In genomic region chr9:37198034-37198718, GRCh38 we compare ENCODE assay signal across 12 cellular contexts.
DNase-seq lines count a peak whose midpoint lies in the region; ATAC-seq and TF ChIP-seq lines count a peak whose summit lies in the region.
"Had no signal": no experiment of that assay in that cellular context is flagged by ENCODE, and none has a peak within 500 bp of the region (broad histone marks: within the 10 kb centered on the region; RNA-seq: fewer than 3 reads in every experiment).

No MANE protein-coding gene starts in this region.

- intact Hi-C loops in CD8-positive, alpha-beta T cell (cut with DNase I, micrococcal nuclease): loop anchor here (5.0 to 10.0 kb wide), 2 partner anchors 36 to 203 kb away; no protein-coding TSS in a partner anchor

- TF ChIP-seq CTCF in CD8-positive, alpha-beta T cell (IDR thresholded peaks at IDR 0.05): no peak
- no peak for TF ChIP-seq CTCF in foreskin keratinocyte (conservative IDR thresholded peaks at IDR 0.05)

- no peaks in the 10 kb centered on the region for H3K9me3 ChIP-seq in CD8-positive, alpha-beta T cell (ENCODE audit: low read length)

- no peaks in the 10 kb centered on the region for H3K36me3 ChIP-seq in CD8-positive, alpha-beta T cell (ENCODE audit: insufficient read depth, low read length)

- H3K4me1 ChIP-seq in CD8-positive, alpha-beta T cell (ENCODE audit: insufficient read depth, low read length): peaks cover 16% of the 10 kb centered on the region
- peaks cover 27% of the 10 kb centered on the region for H3K4me1 ChIP-seq in foreskin keratinocyte

- no peaks in the 10 kb centered on the region for H3K27me3 ChIP-seq in CD8-positive, alpha-beta T cell (ENCODE audit: insufficient read depth, low read length)
- no peaks in the 10 kb centered on the region for H3K27me3 ChIP-seq in foreskin keratinocyte

- ATAC-seq in CD8-positive, alpha-beta T cell: no peak
- ATAC-seq in HG02678 (IDR thresholded peaks at IDR 0.05; ENCODE audit: unreplicated experiment): peak; percentile 8
- no peak for ATAC-seq in foreskin keratinocyte
- ATAC-seq in GM18861 (IDR thresholded peaks at IDR 0.05; ENCODE audit: unreplicated experiment): no peak
- ATAC-seq: left lobe of liver had no signal

- DNase-seq in CD8-positive, alpha-beta T cell: no peak
- DNase-seq in SKM-1 treated with dmso at 0.1 percent for 144 hours (lab: John Stamatoyannopoulos, UW; ENCODE audit: unreplicated experiment) (peak; percentile 61), foreskin keratinocyte (no peak), NCI-H446 treated with DMSO at 0.1 percent for 48 hours (lab: John Stamatoyannopoulos, UW) (no peak), NCI-H69 (lab: John Stamatoyannopoulos, UW) (no peak), ecto neural progenitor cell (ENCODE audit: low spot score) (no peak)
- DNase-seq: activated naive CD8-positive, alpha-beta T cell treated with anti-CD3 and anti-CD28 coated beads, Interleukin-2, amount 10 ng/mL, durations not matched to agents 7 days and 5 days; DMS79 treated with DMSO at 0.1 percent for 48 hours; nucleus accumbens had no signal

- H3K27me3 Mint-ChIP-seq in CD8-positive, alpha-beta T cell (ENCODE audit: low read depth): no peaks in the 10 kb centered on the region
- H3K27me3 Mint-ChIP-seq: activated naive CD8-positive, alpha-beta T cell treated with anti-CD3 and anti-CD28 coated beads, Interleukin-2, amount 10 ng/mL, durations not matched to agents 7 days and 5 days had no signal

- no peak overlapping the region for H3K4me3 Mint-ChIP-seq in CD8-positive, alpha-beta T cell

- CTCF ChIA-PET in CD8-positive, alpha-beta T cell (lab: Charles Lee): no interaction called here

- H3K27ac ChIP-seq in CD8-positive, alpha-beta T cell (ENCODE audit: low read depth, low read length): no peak overlapping the region
- peak overlapping the region; percentile 86 for H3K27ac ChIP-seq in foreskin keratinocyte

- H3K36me3 Mint-ChIP-seq in CD8-positive, alpha-beta T cell: peaks cover 28% of the 10 kb centered on the region

- peaks cover 50% of the 10 kb centered on the region for H3K4me1 Mint-ChIP-seq in CD8-positive, alpha-beta T cell (ENCODE audit: low read depth)

- no peak overlapping the region for H3K4me3 ChIP-seq in CD8-positive, alpha-beta T cell (ENCODE audit: low read depth, low read length)

- POLR2A ChIA-PET in CD8-positive, alpha-beta T cell (lab: Charles Lee): no interaction called here

- peaks cover under 1% of the 10 kb centered on the region for H3K9me3 Mint-ChIP-seq in CD8-positive, alpha-beta T cell
- H3K9me3 Mint-ChIP-seq: activated naive CD8-positive, alpha-beta T cell treated with anti-CD3 and anti-CD28 coated beads, Interleukin-2, amount 10 ng/mL, durations not matched to agents 7 days and 5 days had no signal

- peak overlapping the region; percentile 76 for H3K27ac Mint-ChIP-seq in CD8-positive, alpha-beta T cell
